In the genomic region with DNA sequence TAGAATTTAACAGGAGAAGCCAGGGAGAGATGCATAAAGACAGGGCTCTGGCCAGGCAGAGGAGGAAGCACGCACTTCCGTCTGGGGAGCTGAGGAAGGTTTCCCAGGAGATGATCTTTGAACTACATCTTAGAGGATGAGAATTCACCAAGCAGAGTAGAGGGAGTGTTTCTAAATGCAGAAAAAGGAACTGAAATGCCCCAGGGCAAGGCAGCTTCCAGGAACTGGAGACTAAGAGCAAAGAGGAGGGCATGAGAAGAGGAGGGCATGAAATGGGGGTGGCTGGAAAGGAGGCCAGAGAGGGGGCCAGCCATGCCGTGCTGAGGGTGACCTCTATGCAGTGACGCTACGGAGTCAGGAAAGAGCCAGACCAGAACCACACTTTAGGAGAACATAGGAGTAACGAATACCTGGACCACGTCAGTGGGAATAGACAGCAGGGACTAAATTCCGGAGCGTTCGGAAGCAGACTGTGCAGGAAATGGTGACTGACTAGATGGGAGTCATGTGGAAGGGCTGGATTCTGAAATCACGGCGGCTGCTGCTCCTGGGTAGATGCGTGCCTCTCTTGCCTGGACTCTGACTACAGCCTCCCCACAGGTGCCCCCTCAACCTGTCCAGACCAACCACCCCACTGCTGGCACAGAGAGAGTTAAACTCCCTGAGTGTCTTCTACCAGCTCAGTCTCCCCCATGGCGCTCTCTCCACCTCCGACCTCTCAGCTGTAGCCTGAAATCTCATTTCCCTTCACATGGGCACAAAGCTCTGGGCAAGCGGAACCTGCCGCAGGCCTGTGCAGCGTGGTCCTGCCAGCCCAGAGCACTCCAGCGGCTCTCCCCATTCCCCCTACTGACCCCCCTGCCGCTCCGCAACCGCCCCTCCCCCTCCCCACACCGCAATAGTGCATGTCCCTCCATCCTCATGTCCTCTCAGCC, we compare ENCODE assay signal across 10 cellular contexts.
DNase-seq lines count a peak whose midpoint lies in the region; ATAC-seq and TF ChIP-seq lines count a peak whose summit lies in the region.
"Had no signal": no experiment of that assay in that cellular context is flagged by ENCODE, and none has a peak within 500 bp of the region (broad histone marks: within the 10 kb centered on the region; RNA-seq: fewer than 3 reads in every experiment).

No MANE protein-coding gene starts in this region.

- H3K4me3 Mint-ChIP-seq in endothelial cell (ENCODE audit: unreplicated experiment), result no peak overlapping the region
- H3K4me3 Mint-ChIP-seq in neural crest cell, result no peak overlapping the region
- H3K4me3 Mint-ChIP-seq in activated T-cell treated with anti-CD3 and anti-CD28 coated beads, Interleukin-2, amount 50 U/mL, for 24 hours, result no peak overlapping the region

- no peaks in the 10 kb centered on the region for H3K9me3 Mint-ChIP-seq in endothelial cell (ENCODE audit: unreplicated experiment)
- no peaks in the 10 kb centered on the region for H3K9me3 Mint-ChIP-seq in neural crest cell
- H3K9me3 Mint-ChIP-seq in activated T-cell treated with anti-CD3 and anti-CD28 coated beads, Interleukin-2, amount 50 U/mL, for 24 hours, result no peaks in the 10 kb centered on the region

- H3K27me3 Mint-ChIP-seq in endothelial cell (ENCODE audit: unreplicated experiment), result peaks cover 8% of the 10 kb centered on the region
- no peaks in the 10 kb centered on the region for H3K27me3 Mint-ChIP-seq in neural crest cell (ENCODE audit: low read depth)
- no peaks in the 10 kb centered on the region for H3K27me3 Mint-ChIP-seq in activated T-cell treated with anti-CD3 and anti-CD28 coated beads, Interleukin-2, amount 50 U/mL, for 24 hours

- in situ Hi-C loops in G401 (cut with HindIII; ENCODE audit: low sequenced_read_pairs), result no loop called here

- ATAC-seq in GM21723 (IDR thresholded peaks at IDR 0.05; ENCODE audit: unreplicated experiment), result no peak
- ATAC-seq in GM21786 (IDR thresholded peaks at IDR 0.05; ENCODE audit: unreplicated experiment), result no peak

- DNase-seq in Ammon's horn (ENCODE audit: low spot score) (peak; percentile 79), MV-4-11 (lab: John Stamatoyannopoulos, UW) (peak; percentile 88), endothelial cell (ENCODE audit: low spot score) (no peak), neural crest cell (ENCODE audit: low read depth, low spot score) (no peak), G401 (ENCODE audit: low spot score) (no peak)
- DNase-seq in activated T-cell treated with anti-CD3 and anti-CD28 coated beads, Interleukin-2, amount 50 U/mL, for 24 hours, result no peak
- DNase-seq: effector CD8-positive, alpha-beta T cell; NCI-H748 treated with DMSO at 0.1 percent for 48 hours had no signal

- peaks cover 43% of the 10 kb centered on the region for H3K4me1 Mint-ChIP-seq in endothelial cell (ENCODE audit: unreplicated experiment)
- peaks cover 57% of the 10 kb centered on the region for H3K4me1 Mint-ChIP-seq in neural crest cell
- H3K4me1 Mint-ChIP-seq in activated T-cell treated with anti-CD3 and anti-CD28 coated beads, Interleukin-2, amount 50 U/mL, for 24 hours (ENCODE audit: low read depth), result peaks cover 35% of the 10 kb centered on the region

- peak overlapping the region; percentile 33 for H3K27ac Mint-ChIP-seq in endothelial cell (ENCODE audit: unreplicated experiment)
- H3K27ac Mint-ChIP-seq in neural crest cell (ENCODE audit: unreplicated experiment), result peak overlapping the region; percentile 21
- no peak overlapping the region for H3K27ac Mint-ChIP-seq in activated T-cell treated with anti-CD3 and anti-CD28 coated beads, Interleukin-2, amount 50 U/mL, for 24 hours

- H3K36me3 Mint-ChIP-seq in endothelial cell (ENCODE audit: low read depth, unreplicated experiment) (no peaks in the 10 kb centered on the region), neural crest cell (ENCODE audit: low read depth) (no peaks in the 10 kb centered on the region)
- no peaks in the 10 kb centered on the region for H3K36me3 Mint-ChIP-seq in activated T-cell treated with anti-CD3 and anti-CD28 coated beads, Interleukin-2, amount 50 U/mL, for 24 hours (ENCODE audit: low read depth)

- TF ChIP-seq CTCF in endothelial cell (IDR thresholded peaks at IDR 0.05; ENCODE audit: unreplicated experiment) (no peak), neural crest cell (conservative IDR thresholded peaks at IDR 0.05) (no peak)

Comparison
In these comparisons a context has a peak if more than half of its experiments do, and no peak if none do; other contexts are left out.
1. DNase-seq: peak in Ammon's horn (single experiment) and MV-4-11 (single experiment); none in endothelial cell (single experiment), neural crest cell (single experiment), G401 (single experiment) and activated T-cell treated with anti-CD3 and anti-CD28 coated beads, Interleukin-2, amount 50 U/mL, for 24 hours (single experiment).